8 cellular contexts compared by ENCODE assay signal in genomic region chr1:33429846-33430750, GRCh38. TPM values are rescaled to one million over a fixed set of nuclear protein-coding genes. Genes with fewer than 3 reads are reported as not detected.
DNase-seq lines count a peak whose midpoint lies in the region; ATAC-seq, FAIRE-seq and TF ChIP-seq lines count a peak whose summit lies in the region.

No MANE protein-coding gene starts in this region.

- H3K9ac ChIP-seq in IMR-90 (ENCODE audit: low read depth, low read length) (peak overlapping the region; percentile 82), astrocyte (ENCODE audit: low read length) (peak overlapping the region; percentile 83), iPS-20b (ENCODE audit: low read depth, low read length) (no peak overlapping the region)

- peak overlapping the region; percentile 87 for H3K4me3 ChIP-seq in IMR-90 (ENCODE audit: insufficient read depth, low read depth, low read length)
- peak overlapping the region; percentile 72 for H3K4me3 ChIP-seq in astrocyte (ENCODE audit: insufficient read depth, low read depth, low read length)
- H3K4me3 ChIP-seq in iPS-20b (ENCODE audit: low read length): peak overlapping the region; percentile 73
- peak overlapping the region; percentile 68 to 72 for H3K4me3 ChIP-seq in small intestine (ENCODE audit: low read depth in 1 of 2, low read length in 2 of 2)

- CTCF ChIA-PET in IMR-90 (lab: Yijun Ruan, JAX): no interaction called here

- H4K20me1 ChIP-seq in IMR-90 (ENCODE audit: insufficient read depth, low read length): no peaks in the 10 kb centered on the region; the same call in 1 of the 2 replicates
- peaks cover 9% of the 10 kb centered on the region for H4K20me1 ChIP-seq in astrocyte (ENCODE audit: insufficient read depth, low read length)

- ATAC-seq in IMR-90 (ENCODE audit: low read depth): peak; percentile 30

- peak overlapping the region; percentile 61 for H2AK9ac ChIP-seq in IMR-90 (replicated peaks; ENCODE audit: low read depth, low read length, poor library complexity)

- dilution Hi-C loops in IMR-90 (cut with HindIII; ENCODE audit: low sequenced_read_pairs, unreplicated experiment): no loop called here

- no peak overlapping the region for H2BK5ac ChIP-seq in IMR-90 (ENCODE audit: low read depth, low read length, poor library complexity, severe bottlenecking)

- no peaks in the 10 kb centered on the region for H3K36me3 ChIP-seq in IMR-90 (ENCODE audit: control insufficient read depth, insufficient read depth, low read length)
- H3K36me3 ChIP-seq in astrocyte (ENCODE audit: insufficient read depth, low read length): no peaks in the 10 kb centered on the region
- H3K36me3 ChIP-seq in iPS-20b (ENCODE audit: insufficient read depth, low read depth, low read length): no peaks in the 10 kb centered on the region
- no peaks in the 10 kb centered on the region for H3K36me3 ChIP-seq in small intestine (ENCODE audit: control insufficient read depth in 2 of 2, insufficient read depth in 2 of 2, low read length in 2 of 2)

- H3K79me1 ChIP-seq in IMR-90 (ENCODE audit: low read depth in 1 of 2, low read length in 2 of 2): peaks cover 8 to 12% of the 10 kb centered on the region in 2 experiments

- H3K4ac ChIP-seq in IMR-90 (ENCODE audit: low read depth, low read length): no peak overlapping the region

- intact Hi-C loops in IMR-90 (cut with micrococcal nuclease): no loop called here

- no peak overlapping the region for H2BK20ac ChIP-seq in IMR-90 (ENCODE audit: low read depth, low read length)

- H3K9me3 ChIP-seq in IMR-90 (ENCODE audit: control insufficient read depth, insufficient read depth, low read length): no peaks in the 10 kb centered on the region
- no peaks in the 10 kb centered on the region for H3K9me3 ChIP-seq in astrocyte (ENCODE audit: insufficient read depth, low read depth, low read length)
- H3K9me3 ChIP-seq in iPS-20b (ENCODE audit: insufficient read depth, low read depth, low read length): no peaks in the 10 kb centered on the region
- H3K9me3 ChIP-seq in small intestine (ENCODE audit: control insufficient read depth, low read depth): no peaks in the 10 kb centered on the region

- H3K36me3 Mint-ChIP-seq in astrocyte (ENCODE audit: low read depth, unreplicated experiment): peaks cover 5% of the 10 kb centered on the region

- H3K27ac Mint-ChIP-seq in astrocyte (ENCODE audit: unreplicated experiment): no peak overlapping the region

- H2AK5ac ChIP-seq in IMR-90 (ENCODE audit: low read depth, low read length): peak overlapping the region; percentile 35; the same call in 1 of the 2 replicates

- peak overlapping the region; percentile 27; the same call in 1 of the 2 replicates for H3K18ac ChIP-seq in IMR-90 (ENCODE audit: low read depth, low read length)

- H3K27me3 ChIP-seq in IMR-90 (ENCODE audit: control insufficient read depth, insufficient read depth, low read length): no peaks in the 10 kb centered on the region
- H3K27me3 ChIP-seq in astrocyte (ENCODE audit: insufficient read depth, low read length): no peaks in the 10 kb centered on the region
- peaks cover 49% of the 10 kb centered on the region for H3K27me3 ChIP-seq in iPS-20b (ENCODE audit: insufficient read depth, low read length)
- H3K27me3 ChIP-seq in small intestine (ENCODE audit: control insufficient read depth in 2 of 2, insufficient read depth in 2 of 2, low read length in 2 of 2): peaks cover 0 to 2% of the 10 kb centered on the region in 2 donors

- peak overlapping the region; percentile 7; the same call in 1 of the 2 replicates for H4K5ac ChIP-seq in IMR-90 (ENCODE audit: low read depth, low read length)

- peaks cover 23% of the 10 kb centered on the region for H3K4me1 Mint-ChIP-seq in astrocyte (ENCODE audit: low read depth, unreplicated experiment)

- peaks cover 12% of the 10 kb centered on the region for H3K4me1 ChIP-seq in IMR-90 (ENCODE audit: control insufficient read depth, insufficient read depth, low read length)
- peaks cover 46% of the 10 kb centered on the region for H3K4me1 ChIP-seq in astrocyte (ENCODE audit: insufficient read depth, low read length)
- H3K4me1 ChIP-seq in iPS-20b (ENCODE audit: insufficient read depth, low read length): peaks cover 20% of the 10 kb centered on the region
- H3K4me1 ChIP-seq in small intestine (ENCODE audit: control insufficient read depth in 2 of 2, insufficient read depth in 1 of 2, low read depth in 1 of 2, low read length in 1 of 2): peaks cover 0 to 7% of the 10 kb centered on the region in 2 donors

- peak; percentile 50 for DNase-seq in NCI-H2171 treated with DMSO at 0.1 percent for 48 hours (lab: John Stamatoyannopoulos, UW)
- no peak for DNase-seq in NCI-H2171 (lab: John Stamatoyannopoulos, UW)
- no peak for DNase-seq in IMR-90
- DNase-seq in astrocyte (ENCODE audit: low read depth): no peak
- no peak for DNase-seq in small intestine
- no peak for DNase-seq in DMS153 treated with DMSO at 0.1 percent for 48 hours (lab: John Stamatoyannopoulos, UW; ENCODE audit: unreplicated experiment)
- no peak for DNase-seq in inferior parietal cortex (ENCODE audit: extremely low spot score)

- H3K4me3 Mint-ChIP-seq in astrocyte (ENCODE audit: unreplicated experiment): no peak overlapping the region

- 2% methylated on average over 38 of the region's 66 CpGs; no CpG with 5 or more reads in 1 of the 2 experiments for WGBS in IMR-90 (ENCODE audit: extremely low coverage in 2 of 2, insufficient read length in 1 of 2), 2 experiments
- 3 to 7% (median 7%) methylated on average over 56 to 66 of the region's 66 CpGs for WGBS in small intestine, 3 donors

- no peak overlapping the region for H3K56ac ChIP-seq in IMR-90 (ENCODE audit: extremely low read depth, insufficient read depth, low read length)

- no TSS peak for BruUV-seq in IMR-90 (replicated peaks; lab: Mats Ljungman, UMichigan)

- in situ Hi-C loops in IMR-90 (cut with MboI; ENCODE audit: low sequenced_read_pairs): loop anchor here (5.0 kb wide), 1 partner anchor 38 kb away; no protein-coding TSS in a partner anchor

- peaks cover 9% of the 10 kb centered on the region for H3K9me1 ChIP-seq in IMR-90 (ENCODE audit: insufficient read depth, low read length)

- no peak for TF ChIP-seq POLR2A in IMR-90 (IDR thresholded peaks at IDR 0.05; ENCODE audit: low read depth, low read length)

- no peak for TF ChIP-seq RAD21 in IMR-90 (IDR thresholded peaks at IDR 0.05; ENCODE audit: low read length)

- TF ChIP-seq CTCF in IMR-90 (conservative IDR thresholded peaks at IDR 0.05; ENCODE audit: low read depth, low read length): no peak
- no peak for TF ChIP-seq CTCF in astrocyte (IDR thresholded peaks at IDR 0.05; ENCODE audit: insufficient read depth, low read depth, low read length)

- H3K79me2 ChIP-seq in astrocyte (ENCODE audit: insufficient read depth, low read length): peaks cover 51% of the 10 kb centered on the region

- FAIRE-seq in astrocyte (lab: Jason Lieb, UNC): no peak
- no peak for FAIRE-seq in small intestine (lab: Jason Lieb, UNC)

- POLR2A ChIA-PET in IMR-90 (lab: Charles Lee; ENCODE audit: unreplicated experiment): no interaction called here

- H3K4me2 ChIP-seq in IMR-90 (ENCODE audit: low read depth, low read length) (peak overlapping the region; percentile 86), astrocyte (ENCODE audit: low read length) (peak overlapping the region; percentile 92)

- peak overlapping the region; percentile 12; the same call in 1 of the 2 replicates for H2BK120ac ChIP-seq in IMR-90 (ENCODE audit: low read depth, low read length)

- peak overlapping the region; percentile 56; the same call in 1 of the 2 replicates for H3K23ac ChIP-seq in IMR-90 (ENCODE audit: low read depth, low read length)

- H3K27me3 Mint-ChIP-seq in astrocyte (ENCODE audit: low read depth, unreplicated experiment): no peaks in the 10 kb centered on the region

- H3K14ac ChIP-seq in IMR-90 (replicated peaks; ENCODE audit: low read depth, low read length): 0 out of 2 replicates have a peak overlapping the region, but pooled peaks have one; percentile 71

- H3K27ac ChIP-seq in IMR-90 (ENCODE audit: insufficient read depth, low read length) (peak overlapping the region; percentile 54), astrocyte (ENCODE audit: low read depth, low read length) (peak overlapping the region; percentile 57), iPS-20b (ENCODE audit: low read length) (no peak overlapping the region), small intestine (ENCODE audit: low read depth in 1 of 2, low read length in 1 of 2) (peak overlapping the region in 1 of 2 donors; percentile 7)

- H3K9me3 Mint-ChIP-seq in astrocyte (ENCODE audit: unreplicated experiment): no peaks in the 10 kb centered on the region

- peak overlapping the region; percentile 55; the same call in 1 of the 3 replicates for H2BK15ac ChIP-seq in IMR-90 (ENCODE audit: low read depth, low read length)

- H4K8ac ChIP-seq in IMR-90 (ENCODE audit: low read depth in 2 of 2, low read length in 2 of 2): peak overlapping the region in 1 of 2 experiments; percentile 64; a peak in 3 of 4 replicates

- H2AFZ ChIP-seq in IMR-90 (replicated peaks; ENCODE audit: low read length, poor library complexity) (peak overlapping the region; percentile 93), astrocyte (ENCODE audit: low read depth, low read length) (peak overlapping the region; percentile 80)

- H4K91ac ChIP-seq in IMR-90 (ENCODE audit: insufficient read depth, low read depth, low read length): no peak overlapping the region; the same call in 1 of the 2 replicates

TF ChIP-seq in IMR-90, 13 proteins besides CTCF, POLR2A, EP300 and RAD21 (continues in another document):
- TF ChIP-seq, protein P1, sequence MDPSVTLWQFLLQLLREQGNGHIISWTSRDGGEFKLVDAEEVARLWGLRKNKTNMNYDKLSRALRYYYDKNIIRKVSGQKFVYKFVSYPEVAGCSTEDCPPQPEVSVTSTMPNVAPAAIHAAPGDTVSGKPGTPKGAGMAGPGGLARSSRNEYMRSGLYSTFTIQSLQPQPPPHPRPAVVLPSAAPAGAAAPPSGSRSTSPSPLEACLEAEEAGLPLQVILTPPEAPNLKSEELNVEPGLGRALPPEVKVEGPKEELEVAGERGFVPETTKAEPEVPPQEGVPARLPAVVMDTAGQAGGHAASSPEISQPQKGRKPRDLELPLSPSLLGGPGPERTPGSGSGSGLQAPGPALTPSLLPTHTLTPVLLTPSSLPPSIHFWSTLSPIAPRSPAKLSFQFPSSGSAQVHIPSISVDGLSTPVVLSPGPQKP (IDR thresholded peaks at IDR 0.05; ENCODE audit: borderline replicate concordance, low read depth, low read length): no peak
- no peak for TF ChIP-seq FOS (IDR thresholded peaks at IDR 0.05; ENCODE audit: low read depth, low read length)

RNA-seq across cellular contexts. Expression of gene PHC2, which starts 0.8 kb away (rescaled TPM):
- total RNA-seq in IMR-90 (2012; rRNA removed) (43.3 and 46.4 TPM in 2 replicates), astrocyte (112 and 113 TPM in 2 replicates)
- polyA plus RNA-seq in IMR-90 (2012; rRNA removed) (86.3 and 98.1 TPM in 2 replicates), small intestine (100 to 1,000 TPM in 1 of 3 donors, 10 to 100 TPM in 2; 41.2 to 110 (median 50.0) TPM)
- polyA plus RNA-seq in IMR-90 (2012; cell fraction: cytosol; rRNA removed): 91.9 and 128 TPM in 2 replicates
- polyA plus RNA-seq in IMR-90 (2012; cell fraction: nucleus; rRNA removed; ENCODE audit: low replicate concordance): 110 and 133 TPM in 2 replicates

RNA-seq across cellular contexts. Expression of gene ZSCAN20, which starts 42.3 kb away (rescaled TPM):
- total RNA-seq in IMR-90 (2012; rRNA removed): 8.1 and 11.1 TPM in 2 replicates
- 1.9 and 2.1 TPM in 2 replicates for polyA plus RNA-seq in IMR-90 (2012; rRNA removed)
- 0.79 and 0.81 TPM in 2 replicates for polyA plus RNA-seq in IMR-90 (2012; cell fraction: cytosol; rRNA removed)
- polyA plus RNA-seq in IMR-90 (2012; cell fraction: nucleus; rRNA removed; ENCODE audit: low replicate concordance): 3.0 and 5.9 TPM in 2 replicates
- 5.2 and 6.9 TPM in 2 replicates for total RNA-seq in astrocyte
- 1 to 10 TPM; 1.6 to 3.1 (median 2.0) TPM for polyA plus RNA-seq in small intestine
